Comparison of ENCODE assay signal across 1 cellular context in the genomic region with DNA sequence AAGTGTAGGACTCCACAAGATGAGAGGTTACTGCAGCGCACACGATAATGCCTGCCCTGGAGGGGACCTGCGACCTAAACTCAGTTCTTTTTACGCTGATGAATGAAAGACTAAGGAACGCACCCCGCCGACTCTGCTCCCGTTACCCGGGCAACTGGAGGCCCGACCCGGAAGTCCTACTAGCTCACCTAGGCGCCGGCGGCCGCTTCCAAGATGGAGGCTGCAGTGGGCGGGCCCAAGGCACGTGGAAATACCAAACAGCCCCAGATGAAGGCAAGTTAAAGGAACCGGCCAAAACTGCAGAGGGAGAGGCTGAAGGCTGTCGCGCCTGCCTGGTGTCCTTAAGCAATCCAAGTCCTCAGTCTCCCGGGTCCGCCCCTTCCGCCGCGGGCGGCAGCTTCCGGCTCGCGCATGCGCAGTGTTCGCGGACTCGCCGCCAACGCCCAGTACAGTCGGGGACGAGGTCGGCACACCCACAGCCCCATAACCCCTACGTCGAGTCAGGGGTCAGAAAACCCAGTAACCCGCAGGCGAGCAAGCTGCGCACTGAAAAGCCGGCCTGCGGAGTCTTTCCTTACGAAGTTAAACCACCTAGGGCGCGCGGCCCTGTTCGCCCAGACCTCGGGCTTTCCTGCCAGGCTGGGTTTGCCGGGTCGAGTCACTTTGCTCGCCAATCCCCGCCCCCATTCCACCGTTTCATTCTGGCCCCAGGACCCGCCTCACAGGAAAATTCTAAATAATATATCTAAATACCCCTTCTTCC.
TF ChIP-seq lines count a peak whose summit lies in the region.

A gene with protein sequence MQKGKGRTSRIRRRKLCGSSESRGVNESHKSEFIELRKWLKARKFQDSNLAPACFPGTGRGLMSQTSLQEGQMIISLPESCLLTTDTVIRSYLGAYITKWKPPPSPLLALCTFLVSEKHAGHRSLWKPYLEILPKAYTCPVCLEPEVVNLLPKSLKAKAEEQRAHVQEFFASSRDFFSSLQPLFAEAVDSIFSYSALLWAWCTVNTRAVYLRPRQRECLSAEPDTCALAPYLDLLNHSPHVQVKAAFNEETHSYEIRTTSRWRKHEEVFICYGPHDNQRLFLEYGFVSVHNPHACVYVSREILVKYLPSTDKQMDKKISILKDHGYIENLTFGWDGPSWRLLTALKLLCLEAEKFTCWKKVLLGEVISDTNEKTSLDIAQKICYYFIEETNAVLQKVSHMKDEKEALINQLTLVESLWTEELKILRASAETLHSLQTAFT (minus strand): TSS at position 368 of the 763 bp plus-strand sequence. CDS start 1,638 bp downstream, outside the sequence.

TF ChIP-seq in K562, 482 proteins besides CTCF, POLR2A, EP300 and RAD21 (continued from another document and continues in another):
- TF ChIP-seq, protein P1, sequence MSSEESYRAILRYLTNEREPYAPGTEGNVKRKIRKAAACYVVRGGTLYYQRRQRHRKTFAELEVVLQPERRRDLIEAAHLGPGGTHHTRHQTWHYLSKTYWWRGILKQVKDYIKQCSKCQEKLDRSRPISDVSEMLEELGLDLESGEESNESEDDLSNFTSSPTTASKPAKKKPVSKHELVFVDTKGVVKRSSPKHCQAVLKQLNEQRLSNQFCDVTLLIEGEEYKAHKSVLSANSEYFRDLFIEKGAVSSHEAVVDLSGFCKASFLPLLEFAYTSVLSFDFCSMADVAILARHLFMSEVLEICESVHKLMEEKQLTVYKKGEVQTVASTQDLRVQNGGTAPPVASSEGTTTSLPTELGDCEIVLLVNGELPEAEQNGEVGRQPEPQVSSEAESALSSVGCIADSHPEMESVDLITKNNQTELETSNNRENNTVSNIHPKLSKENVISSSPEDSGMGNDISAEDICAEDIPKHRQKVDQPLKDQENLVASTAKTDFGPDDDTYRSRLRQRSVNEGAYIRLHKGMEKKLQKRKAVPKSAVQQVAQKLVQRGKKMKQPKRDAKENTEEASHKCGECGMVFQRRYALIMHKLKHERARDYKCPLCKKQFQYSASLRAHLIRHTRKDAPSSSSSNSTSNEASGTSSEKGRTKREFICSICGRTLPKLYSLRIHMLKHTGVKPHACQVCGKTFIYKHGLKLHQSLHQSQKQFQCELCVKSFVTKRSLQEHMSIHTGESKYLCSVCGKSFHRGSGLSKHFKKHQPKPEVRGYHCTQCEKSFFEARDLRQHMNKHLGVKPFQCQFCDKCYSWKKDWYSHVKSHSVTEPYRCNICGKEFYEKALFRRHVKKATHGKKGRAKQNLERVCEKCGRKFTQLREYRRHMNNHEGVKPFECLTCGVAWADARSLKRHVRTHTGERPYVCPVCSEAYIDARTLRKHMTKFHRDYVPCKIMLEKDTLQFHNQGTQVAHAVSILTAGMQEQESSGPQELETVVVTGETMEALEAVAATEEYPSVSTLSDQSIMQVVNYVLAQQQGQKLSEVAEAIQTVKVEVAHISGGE (CRISPR knock-in tag; IDR thresholded peaks at IDR 0.05): peak in 1 of 3 experiments; percentile 76; a peak in 2 of 6 replicates
- TF ChIP-seq ZNF224 (CRISPR knock-in tag; IDR thresholded peaks at IDR 0.05) (0 out of 2 replicates have a peak, but pooled peaks have one; percentile 22), XRCC3 (IDR thresholded peaks at IDR 0.05) (no peak), MXI1 (IDR thresholded peaks at IDR 0.05; ENCODE audit: low read depth, low read length) (peak; percentile 92), SRSF7 (optimal IDR thresholded peaks at IDR 0.05; ENCODE audit: low read depth, low read length) (no peak), CHCHD3 (CRISPR knock-in tag; IDR thresholded peaks at IDR 0.05) (peak; percentile 51; the same call in 1 of the 2 replicates), FUS (optimal IDR thresholded peaks at IDR 0.05; ENCODE audit: low read depth, low read length) (no peak), HDAC8 (tag; IDR thresholded peaks at IDR 0.05) (no peak)
- TF ChIP-seq, protein P2, sequence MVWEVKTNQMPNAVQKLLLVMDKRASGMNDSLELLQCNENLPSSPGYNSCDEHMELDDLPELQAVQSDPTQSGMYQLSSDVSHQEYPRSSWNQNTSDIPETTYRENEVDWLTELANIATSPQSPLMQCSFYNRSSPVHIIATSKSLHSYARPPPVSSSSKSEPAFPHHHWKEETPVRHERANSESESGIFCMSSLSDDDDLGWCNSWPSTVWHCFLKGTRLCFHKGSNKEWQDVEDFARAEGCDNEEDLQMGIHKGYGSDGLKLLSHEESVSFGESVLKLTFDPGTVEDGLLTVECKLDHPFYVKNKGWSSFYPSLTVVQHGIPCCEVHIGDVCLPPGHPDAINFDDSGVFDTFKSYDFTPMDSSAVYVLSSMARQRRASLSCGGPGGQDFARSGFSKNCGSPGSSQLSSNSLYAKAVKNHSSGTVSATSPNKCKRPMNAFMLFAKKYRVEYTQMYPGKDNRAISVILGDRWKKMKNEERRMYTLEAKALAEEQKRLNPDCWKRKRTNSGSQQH (CRISPR knock-in tag; IDR thresholded peaks at IDR 0.05): 0 out of 2 replicates have a peak, but pooled peaks have one; percentile 13
- TF ChIP-seq, protein P3, sequence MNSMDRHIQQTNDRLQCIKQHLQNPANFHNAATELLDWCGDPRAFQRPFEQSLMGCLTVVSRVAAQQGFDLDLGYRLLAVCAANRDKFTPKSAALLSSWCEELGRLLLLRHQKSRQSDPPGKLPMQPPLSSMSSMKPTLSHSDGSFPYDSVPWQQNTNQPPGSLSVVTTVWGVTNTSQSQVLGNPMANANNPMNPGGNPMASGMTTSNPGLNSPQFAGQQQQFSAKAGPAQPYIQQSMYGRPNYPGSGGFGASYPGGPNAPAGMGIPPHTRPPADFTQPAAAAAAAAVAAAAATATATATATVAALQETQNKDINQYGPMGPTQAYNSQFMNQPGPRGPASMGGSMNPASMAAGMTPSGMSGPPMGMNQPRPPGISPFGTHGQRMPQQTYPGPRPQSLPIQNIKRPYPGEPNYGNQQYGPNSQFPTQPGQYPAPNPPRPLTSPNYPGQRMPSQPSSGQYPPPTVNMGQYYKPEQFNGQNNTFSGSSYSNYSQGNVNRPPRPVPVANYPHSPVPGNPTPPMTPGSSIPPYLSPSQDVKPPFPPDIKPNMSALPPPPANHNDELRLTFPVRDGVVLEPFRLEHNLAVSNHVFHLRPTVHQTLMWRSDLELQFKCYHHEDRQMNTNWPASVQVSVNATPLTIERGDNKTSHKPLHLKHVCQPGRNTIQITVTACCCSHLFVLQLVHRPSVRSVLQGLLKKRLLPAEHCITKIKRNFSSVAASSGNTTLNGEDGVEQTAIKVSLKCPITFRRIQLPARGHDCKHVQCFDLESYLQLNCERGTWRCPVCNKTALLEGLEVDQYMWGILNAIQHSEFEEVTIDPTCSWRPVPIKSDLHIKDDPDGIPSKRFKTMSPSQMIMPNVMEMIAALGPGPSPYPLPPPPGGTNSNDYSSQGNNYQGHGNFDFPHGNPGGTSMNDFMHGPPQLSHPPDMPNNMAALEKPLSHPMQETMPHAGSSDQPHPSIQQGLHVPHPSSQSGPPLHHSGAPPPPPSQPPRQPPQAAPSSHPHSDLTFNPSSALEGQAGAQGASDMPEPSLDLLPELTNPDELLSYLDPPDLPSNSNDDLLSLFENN (IDR thresholded peaks at IDR 0.05; ENCODE audit: low read depth in 2 of 2, low read length in 2 of 2): 0 out of 4 replicates have a peak, but pooled peaks of 1 of the 2 experiments have one; percentile 45
- TF ChIP-seq, protein P4, sequence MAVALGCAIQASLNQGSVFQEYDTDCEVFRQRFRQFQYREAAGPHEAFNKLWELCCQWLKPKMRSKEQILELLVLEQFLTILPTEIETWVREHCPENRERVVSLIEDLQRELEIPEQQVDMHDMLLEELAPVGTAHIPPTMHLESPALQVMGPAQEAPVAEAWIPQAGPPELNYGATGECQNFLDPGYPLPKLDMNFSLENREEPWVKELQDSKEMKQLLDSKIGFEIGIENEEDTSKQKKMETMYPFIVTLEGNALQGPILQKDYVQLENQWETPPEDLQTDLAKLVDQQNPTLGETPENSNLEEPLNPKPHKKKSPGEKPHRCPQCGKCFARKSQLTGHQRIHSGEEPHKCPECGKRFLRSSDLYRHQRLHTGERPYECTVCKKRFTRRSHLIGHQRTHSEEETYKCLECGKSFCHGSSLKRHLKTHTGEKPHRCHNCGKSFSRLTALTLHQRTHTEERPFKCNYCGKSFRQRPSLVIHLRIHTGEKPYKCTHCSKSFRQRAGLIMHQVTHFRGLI (CRISPR knock-in tag; IDR thresholded peaks at IDR 0.05): no peak
- TF ChIP-seq, protein P5, sequence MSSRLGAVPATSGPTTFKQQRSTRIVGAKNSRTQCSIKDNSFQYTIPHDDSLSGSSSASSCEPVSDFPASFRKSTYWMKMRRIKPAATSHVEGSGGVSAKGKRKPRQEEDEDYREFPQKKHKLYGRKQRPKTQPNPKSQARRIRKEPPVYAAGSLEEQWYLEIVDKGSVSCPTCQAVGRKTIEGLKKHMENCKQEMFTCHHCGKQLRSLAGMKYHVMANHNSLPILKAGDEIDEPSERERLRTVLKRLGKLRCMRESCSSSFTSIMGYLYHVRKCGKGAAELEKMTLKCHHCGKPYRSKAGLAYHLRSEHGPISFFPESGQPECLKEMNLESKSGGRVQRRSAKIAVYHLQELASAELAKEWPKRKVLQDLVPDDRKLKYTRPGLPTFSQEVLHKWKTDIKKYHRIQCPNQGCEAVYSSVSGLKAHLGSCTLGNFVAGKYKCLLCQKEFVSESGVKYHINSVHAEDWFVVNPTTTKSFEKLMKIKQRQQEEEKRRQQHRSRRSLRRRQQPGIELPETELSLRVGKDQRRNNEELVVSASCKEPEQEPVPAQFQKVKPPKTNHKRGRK (tag; IDR thresholded peaks at IDR 0.05): no peak
- TF ChIP-seq, protein P6, sequence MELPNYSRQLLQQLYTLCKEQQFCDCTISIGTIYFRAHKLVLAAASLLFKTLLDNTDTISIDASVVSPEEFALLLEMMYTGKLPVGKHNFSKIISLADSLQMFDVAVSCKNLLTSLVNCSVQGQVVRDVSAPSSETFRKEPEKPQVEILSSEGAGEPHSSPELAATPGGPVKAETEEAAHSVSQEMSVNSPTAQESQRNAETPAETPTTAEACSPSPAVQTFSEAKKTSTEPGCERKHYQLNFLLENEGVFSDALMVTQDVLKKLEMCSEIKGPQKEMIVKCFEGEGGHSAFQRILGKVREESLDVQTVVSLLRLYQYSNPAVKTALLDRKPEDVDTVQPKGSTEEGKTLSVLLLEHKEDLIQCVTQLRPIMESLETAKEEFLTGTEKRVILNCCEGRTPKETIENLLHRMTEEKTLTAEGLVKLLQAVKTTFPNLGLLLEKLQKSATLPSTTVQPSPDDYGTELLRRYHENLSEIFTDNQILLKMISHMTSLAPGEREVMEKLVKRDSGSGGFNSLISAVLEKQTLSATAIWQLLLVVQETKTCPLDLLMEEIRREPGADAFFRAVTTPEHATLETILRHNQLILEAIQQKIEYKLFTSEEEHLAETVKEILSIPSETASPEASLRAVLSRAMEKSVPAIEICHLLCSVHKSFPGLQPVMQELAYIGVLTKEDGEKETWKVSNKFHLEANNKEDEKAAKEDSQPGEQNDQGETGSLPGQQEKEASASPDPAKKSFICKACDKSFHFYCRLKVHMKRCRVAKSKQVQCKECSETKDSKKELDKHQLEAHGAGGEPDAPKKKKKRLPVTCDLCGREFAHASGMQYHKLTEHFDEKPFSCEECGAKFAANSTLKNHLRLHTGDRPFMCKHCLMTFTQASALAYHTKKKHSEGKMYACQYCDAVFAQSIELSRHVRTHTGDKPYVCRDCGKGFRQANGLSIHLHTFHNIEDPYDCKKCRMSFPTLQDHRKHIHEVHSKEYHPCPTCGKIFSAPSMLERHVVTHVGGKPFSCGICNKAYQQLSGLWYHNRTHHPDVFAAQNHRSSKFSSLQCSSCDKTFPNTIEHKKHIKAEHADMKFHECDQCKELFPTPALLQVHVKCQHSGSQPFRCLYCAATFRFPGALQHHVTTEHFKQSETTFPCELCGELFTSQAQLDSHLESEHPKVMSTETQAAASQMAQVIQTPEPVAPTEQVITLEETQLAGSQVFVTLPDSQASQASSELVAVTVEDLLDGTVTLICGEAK (IDR thresholded peaks at IDR 0.05): peak; percentile 94
- TF ChIP-seq, protein P6 (CRISPR knock-in tag; IDR thresholded peaks at IDR 0.05): no peak
- TF ChIP-seq, protein P7, sequence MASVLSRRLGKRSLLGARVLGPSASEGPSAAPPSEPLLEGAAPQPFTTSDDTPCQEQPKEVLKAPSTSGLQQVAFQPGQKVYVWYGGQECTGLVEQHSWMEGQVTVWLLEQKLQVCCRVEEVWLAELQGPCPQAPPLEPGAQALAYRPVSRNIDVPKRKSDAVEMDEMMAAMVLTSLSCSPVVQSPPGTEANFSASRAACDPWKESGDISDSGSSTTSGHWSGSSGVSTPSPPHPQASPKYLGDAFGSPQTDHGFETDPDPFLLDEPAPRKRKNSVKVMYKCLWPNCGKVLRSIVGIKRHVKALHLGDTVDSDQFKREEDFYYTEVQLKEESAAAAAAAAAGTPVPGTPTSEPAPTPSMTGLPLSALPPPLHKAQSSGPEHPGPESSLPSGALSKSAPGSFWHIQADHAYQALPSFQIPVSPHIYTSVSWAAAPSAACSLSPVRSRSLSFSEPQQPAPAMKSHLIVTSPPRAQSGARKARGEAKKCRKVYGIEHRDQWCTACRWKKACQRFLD (CRISPR knock-in tag; IDR thresholded peaks at IDR 0.05): 0 out of 2 replicates have a peak, but pooled peaks have one; percentile 65
- TF ChIP-seq, protein P8, sequence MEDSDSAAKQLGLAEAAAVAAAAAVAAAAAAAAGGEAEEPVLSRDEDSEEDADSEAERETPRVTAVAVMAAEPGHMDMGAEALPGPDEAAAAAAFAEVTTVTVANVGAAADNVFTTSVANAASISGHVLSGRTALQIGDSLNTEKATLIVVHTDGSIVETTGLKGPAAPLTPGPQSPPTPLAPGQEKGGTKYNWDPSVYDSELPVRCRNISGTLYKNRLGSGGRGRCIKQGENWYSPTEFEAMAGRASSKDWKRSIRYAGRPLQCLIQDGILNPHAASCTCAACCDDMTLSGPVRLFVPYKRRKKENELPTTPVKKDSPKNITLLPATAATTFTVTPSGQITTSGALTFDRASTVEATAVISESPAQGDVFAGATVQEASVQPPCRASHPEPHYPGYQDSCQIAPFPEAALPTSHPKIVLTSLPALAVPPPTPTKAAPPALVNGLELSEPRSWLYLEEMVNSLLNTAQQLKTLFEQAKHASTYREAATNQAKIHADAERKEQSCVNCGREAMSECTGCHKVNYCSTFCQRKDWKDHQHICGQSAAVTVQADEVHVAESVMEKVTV (CRISPR knock-in tag; IDR thresholded peaks at IDR 0.05): no peak
